1 cellular context compared by ENCODE assay signal in the genomic region with DNA sequence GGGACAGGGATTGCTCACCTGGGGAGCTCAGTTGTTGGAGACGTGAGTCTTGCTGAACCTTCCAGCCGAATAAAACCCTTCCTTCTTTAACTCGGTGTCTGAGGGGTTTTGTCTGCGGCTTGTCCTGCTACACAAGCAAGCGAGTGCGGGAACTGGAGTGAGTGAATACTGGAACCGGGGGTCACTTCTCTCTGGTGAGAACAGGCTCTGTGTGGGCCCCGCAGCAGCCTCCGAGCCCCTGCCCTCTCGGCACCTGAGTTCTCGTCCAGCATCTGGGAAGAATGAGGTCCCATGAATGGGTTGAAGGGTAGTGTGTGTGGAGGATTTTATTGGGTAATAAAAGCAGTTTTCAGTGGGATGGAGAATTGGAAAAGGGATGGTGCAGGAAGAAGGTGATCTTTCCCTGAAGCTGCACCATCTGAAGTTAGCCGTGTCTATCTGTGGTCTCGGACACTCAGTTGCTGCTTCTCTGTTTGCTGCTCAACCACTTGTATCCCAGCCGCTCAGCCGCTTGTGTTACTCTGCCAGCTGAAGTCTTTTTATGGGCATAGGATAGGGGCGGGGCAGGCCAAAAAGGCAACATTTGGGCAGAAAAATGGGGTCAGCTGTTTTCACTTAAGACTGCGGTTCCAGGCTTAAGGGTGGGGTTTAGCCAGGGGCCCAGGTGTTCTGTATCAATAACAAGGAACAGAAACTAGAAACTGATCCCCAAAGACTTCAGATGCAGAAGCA.
TF ChIP-seq lines count a peak whose summit lies in the region.

No MANE protein-coding gene starts in this region.

TF ChIP-seq in HepG2, 621 proteins besides CTCF, POLR2A, EP300 and RAD21 (continued from another document):
- TF ChIP-seq ZGPAT (CRISPR knock-in tag; IDR thresholded peaks at IDR 0.05): no peak
- TF ChIP-seq RXRB (CRISPR knock-in tag; IDR thresholded peaks at IDR 0.05; ENCODE audit: borderline replicate concordance): no peak
- no peak for TF ChIP-seq SIX1 (CRISPR knock-in tag; IDR thresholded peaks at IDR 0.05; ENCODE audit: borderline replicate concordance)
- TF ChIP-seq THYN1 (CRISPR knock-in tag; IDR thresholded peaks at IDR 0.05; ENCODE audit: borderline replicate concordance, low read depth): no peak
- TF ChIP-seq, protein P1, sequence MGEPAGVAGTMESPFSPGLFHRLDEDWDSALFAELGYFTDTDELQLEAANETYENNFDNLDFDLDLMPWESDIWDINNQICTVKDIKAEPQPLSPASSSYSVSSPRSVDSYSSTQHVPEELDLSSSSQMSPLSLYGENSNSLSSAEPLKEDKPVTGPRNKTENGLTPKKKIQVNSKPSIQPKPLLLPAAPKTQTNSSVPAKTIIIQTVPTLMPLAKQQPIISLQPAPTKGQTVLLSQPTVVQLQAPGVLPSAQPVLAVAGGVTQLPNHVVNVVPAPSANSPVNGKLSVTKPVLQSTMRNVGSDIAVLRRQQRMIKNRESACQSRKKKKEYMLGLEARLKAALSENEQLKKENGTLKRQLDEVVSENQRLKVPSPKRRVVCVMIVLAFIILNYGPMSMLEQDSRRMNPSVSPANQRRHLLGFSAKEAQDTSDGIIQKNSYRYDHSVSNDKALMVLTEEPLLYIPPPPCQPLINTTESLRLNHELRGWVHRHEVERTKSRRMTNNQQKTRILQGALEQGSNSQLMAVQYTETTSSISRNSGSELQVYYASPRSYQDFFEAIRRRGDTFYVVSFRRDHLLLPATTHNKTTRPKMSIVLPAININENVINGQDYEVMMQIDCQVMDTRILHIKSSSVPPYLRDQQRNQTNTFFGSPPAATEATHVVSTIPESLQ (CRISPR knock-in tag; conservative IDR thresholded peaks at IDR 0.05): no peak
- no peak for TF ChIP-seq ZNF841 (CRISPR knock-in tag; IDR thresholded peaks at IDR 0.05; ENCODE audit: borderline replicate concordance)
- no peak for TF ChIP-seq TFDP2 (CRISPR knock-in tag; IDR thresholded peaks at IDR 0.05)
- no peak for TF ChIP-seq NFRKB (IDR thresholded peaks at IDR 0.05)
- no peak for TF ChIP-seq EHMT2 (IDR thresholded peaks at IDR 0.05; ENCODE audit: borderline replicate concordance, low read depth, low read length)
- TF ChIP-seq GLI4 (CRISPR knock-in tag; IDR thresholded peaks at IDR 0.05; ENCODE audit: borderline replicate concordance): no peak
- no peak for TF ChIP-seq DZIP1 (CRISPR knock-in tag; IDR thresholded peaks at IDR 0.05)
- no peak for TF ChIP-seq PCBP2 (optimal IDR thresholded peaks at IDR 0.05; ENCODE audit: low read depth, low read length, poor library complexity, severe bottlenecking)
- TF ChIP-seq SP140L (CRISPR knock-in tag; IDR thresholded peaks at IDR 0.05; ENCODE audit: borderline replicate concordance): no peak
- TF ChIP-seq ZNF367 (CRISPR knock-in tag; IDR thresholded peaks at IDR 0.05; ENCODE audit: borderline replicate concordance): no peak
- TF ChIP-seq ZNF143 (CRISPR knock-in tag; IDR thresholded peaks at IDR 0.05): no peak
- no peak for TF ChIP-seq POLR2AphosphoS5 (IDR thresholded peaks at IDR 0.05; ENCODE audit: low read depth, low read length)
- no peak for TF ChIP-seq NAIF1 (CRISPR knock-in tag; IDR thresholded peaks at IDR 0.05; ENCODE audit: borderline replicate concordance)
- TF ChIP-seq ZNF580 (CRISPR knock-in tag; IDR thresholded peaks at IDR 0.05; ENCODE audit: borderline replicate concordance, low read depth): no peak
